8 cellular contexts compared by ENCODE assay signal in the genomic region with DNA sequence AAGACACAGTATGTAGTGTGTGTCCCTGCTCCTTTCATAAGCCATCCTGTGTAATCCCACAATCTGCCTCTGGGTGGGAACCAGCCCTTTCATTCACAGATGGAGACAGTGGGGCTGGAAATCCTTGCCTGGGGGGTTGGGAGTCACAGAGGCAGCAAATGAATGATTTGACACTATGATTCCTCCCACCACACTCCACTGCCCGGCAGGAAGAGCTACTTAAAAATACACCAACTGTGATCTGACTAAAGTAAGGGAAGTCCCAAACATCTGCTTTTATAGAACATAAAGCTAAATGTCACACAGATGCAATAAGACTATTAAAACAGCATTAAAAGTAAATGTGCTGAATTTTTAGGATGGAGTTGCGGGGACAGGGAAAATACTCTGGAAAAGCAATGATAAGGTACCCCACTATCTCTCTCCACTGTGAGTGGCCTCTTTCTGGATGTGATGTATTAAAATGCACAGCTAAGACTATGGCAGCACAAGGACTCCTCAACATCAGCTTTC.
DNase-seq lines count a peak whose midpoint lies in the region; ATAC-seq and TF ChIP-seq lines count a peak whose summit lies in the region.

No MANE protein-coding gene starts in this region.

- DNase-seq in AG08396 (ENCODE audit: low spot score) = peak; percentile 34
- no peak for DNase-seq in GM12864 (ENCODE audit: low read depth)
- peak in 35 of 42 donors; percentile 18 to 82 (median 58) for DNase-seq in head of caudate nucleus
- DNase-seq in SHP77 treated with DMSO at 0.1 percent for 48 hours (lab: John Stamatoyannopoulos, UW) = no peak
- no peak for DNase-seq in KG1 (lab: John Stamatoyannopoulos, UW)
- no peak for DNase-seq in activated effector memory CD4-positive, alpha-beta T cell treated with anti-CD3 and anti-CD28 coated beads, Interleukin-2, amount 50 U/mL, for 16 hours

- ATAC-seq in SK-N-SH treated with all-trans-retinoic acid at 6 μM for 48 hours (peak; percentile 9; the same call in 1 of the 3 replicates), HG03135 (IDR thresholded peaks at IDR 0.05; ENCODE audit: unreplicated experiment) (no peak)

- H3K4me3 ChIP-seq in GM12864 (ENCODE audit: low read depth, low read length) = peak overlapping the region; percentile 75; the same call in 1 of the 2 replicates

- peak; percentile 51 for TF ChIP-seq CTCF in GM12864 (IDR thresholded peaks at IDR 0.05; ENCODE audit: low read depth, low read length, missing control alignments)

- intact Hi-C loops in head of caudate nucleus (cut with DNase I) = loop anchor here (10.0 kb wide), 1 partner anchor 99 kb away; the partner anchor contains the start of gene LIN9

TF ChIP-seq in SK-N-SH treated with all-trans-retinoic acid at 6 μM for 48 hours, 23 proteins besides CTCF, POLR2A, EP300 and RAD21:
- TF ChIP-seq BACH2 (CRISPR knock-in tag; IDR thresholded peaks at IDR 0.05; ENCODE audit: borderline replicate concordance) = no peak
- TF ChIP-seq TSHZ2 (CRISPR knock-in tag; IDR thresholded peaks at IDR 0.05) = no peak
- no peak for TF ChIP-seq TOX (CRISPR knock-in tag; IDR thresholded peaks at IDR 0.05; ENCODE audit: borderline replicate concordance)
- no peak for TF ChIP-seq RARB (CRISPR knock-in tag; IDR thresholded peaks at IDR 0.05)
- TF ChIP-seq POU6F1 (CRISPR knock-in tag; IDR thresholded peaks at IDR 0.05; ENCODE audit: borderline replicate concordance, low read depth) = no peak
- TF ChIP-seq ISL1 (CRISPR knock-in tag; IDR thresholded peaks at IDR 0.05) = no peak

Comparison
In these comparisons a context has a peak if more than half of its experiments do, and no peak if none do; other contexts are left out.
1. DNase-seq: peak in AG08396 (single experiment) and head of caudate nucleus (35 of 42); none in GM12864 (single experiment), SHP77 treated with DMSO at 0.1 percent for 48 hours (single experiment), KG1 (single experiment) and activated effector memory CD4-positive, alpha-beta T cell treated with anti-CD3 and anti-CD28 coated beads, Interleukin-2, amount 50 U/mL, for 16 hours (single experiment).